ENCODE assay signal across 1 cellular context in genomic region chr7:130286881-130287280, GRCh38.
TF ChIP-seq lines count a peak whose summit lies in the region.

No MANE protein-coding gene starts in this region.

TF ChIP-seq in GM23338, 12 proteins besides CTCF, POLR2A, EP300 and RAD21 (continued from another document):
- TF ChIP-seq REST (IDR thresholded peaks at IDR 0.05; ENCODE audit: unreplicated experiment): no peak
- no peak for TF ChIP-seq ZNF114 (CRISPR knock-in tag; IDR thresholded peaks at IDR 0.05)
- no peak for TF ChIP-seq EZH2 (IDR thresholded peaks at IDR 0.05; ENCODE audit: low read depth, unreplicated experiment)
- no peak for TF ChIP-seq POLR2AphosphoS5 (IDR thresholded peaks at IDR 0.05; ENCODE audit: low read depth)
- TF ChIP-seq ZNF462 (CRISPR knock-in tag; IDR thresholded peaks at IDR 0.05): no peak
- no peak for TF ChIP-seq NANOG (IDR thresholded peaks at IDR 0.05; ENCODE audit: borderline replicate concordance)
- TF ChIP-seq EZH2phosphoT487 (IDR thresholded peaks at IDR 0.05; ENCODE audit: unreplicated experiment): no peak
